In the genomic region with DNA sequence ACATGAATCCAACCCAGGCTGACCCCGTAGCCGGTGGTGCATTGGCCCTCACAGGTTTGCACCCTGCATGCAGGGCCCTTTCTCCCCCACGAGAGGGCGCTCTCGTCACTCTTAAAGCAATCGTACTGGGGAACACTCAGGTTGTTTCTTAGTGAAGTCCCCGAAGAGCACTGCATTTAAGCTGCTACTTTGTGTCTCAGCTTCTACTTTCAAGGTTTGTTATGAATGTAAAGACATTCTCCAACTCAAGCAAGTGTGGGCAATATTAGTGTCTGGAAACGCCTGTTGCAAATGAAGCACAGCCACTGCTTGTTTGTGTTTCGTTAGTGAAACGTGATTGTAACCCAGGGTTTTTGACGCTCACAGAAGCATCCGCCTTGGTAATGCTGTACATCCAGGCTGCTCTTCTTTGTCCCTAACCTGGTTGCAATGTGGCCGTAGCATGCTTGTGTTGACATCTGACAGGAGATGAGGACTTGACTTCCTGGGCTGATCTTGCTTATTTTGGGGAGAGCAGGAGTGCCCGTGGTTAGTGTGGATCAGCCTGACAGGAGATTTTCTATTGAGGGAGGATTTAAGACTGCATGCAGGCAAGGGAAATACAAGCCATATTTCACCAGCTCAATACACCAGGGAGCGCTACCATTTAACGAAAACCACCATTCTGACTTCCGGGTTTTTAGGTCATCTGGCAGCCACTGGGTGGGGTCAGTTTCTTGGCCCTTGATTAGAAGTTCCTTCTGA, we compare ENCODE assay signal across 8 cellular contexts.
A peak's percentile ranks its signal among the peaks of the same experiment; 100 is the strongest.
DNase-seq lines count a peak whose midpoint lies in the region; ATAC-seq and TF ChIP-seq lines count a peak whose summit lies in the region.

No MANE protein-coding gene starts in this region.

- H3K4me3 ChIP-seq in AG04449 (ENCODE audit: low read depth, low read length) (peak overlapping the region; percentile 53), mammary epithelial cell (replicated peaks in 1 of 3; ENCODE audit: insufficient read depth in 1 of 3, low read depth in 2 of 3, low read length in 3 of 3) (peak overlapping the region in 2 of 3 experiments; percentile 33 to 41)

- H3K79me2 ChIP-seq in mammary epithelial cell (ENCODE audit: insufficient read depth, low read length) = no peaks in the 10 kb centered on the region

- no peaks in the 10 kb centered on the region for H4K20me1 ChIP-seq in mammary epithelial cell (ENCODE audit: insufficient read depth, low read length)

- no peaks in the 10 kb centered on the region for H3K36me3 ChIP-seq in mammary epithelial cell (ENCODE audit: insufficient read depth, low read length)

- peaks cover 4% of the 10 kb centered on the region for H3K4me1 ChIP-seq in mammary epithelial cell (ENCODE audit: insufficient read depth, low read length)

- H3K4me2 ChIP-seq in mammary epithelial cell (ENCODE audit: insufficient read depth, low read depth, low read length) = peak overlapping the region; percentile 87

- no TSS peak for BruUV-seq in mammary epithelial cell (replicated peaks; lab: Mats Ljungman, UMichigan)

- CTCF ChIA-PET in AG04449 (lab: Yijun Ruan, JAX) (interaction anchor here (0.5 to 4.1 kb wide), 25 partner anchors 8 to 1464 kb away, joined by 3 to 107 read pairs (median 4); no protein-coding TSS in a partner anchor), mammary epithelial cell (lab: Charles Lee; ENCODE audit: low non-redundant PET) (interaction anchor here (0.6 to 0.8 kb wide), 2 partner anchors 85 to 339 kb away, joined by 3 to 7 read pairs; no protein-coding TSS in a partner anchor)

- in situ Hi-C loops in mammary epithelial cell (cut with MboI; ENCODE audit: low sequenced_read_pairs in 2 of 2) = loop anchor here (10.0 to 25.0 kb wide), 2 partner anchors 983 to 990 kb away; no protein-coding TSS in a partner anchor

- H3K9me3 ChIP-seq in mammary epithelial cell (replicated peaks; ENCODE audit: insufficient read depth, low read length) = no peaks in the 10 kb centered on the region

- dilution Hi-C loops in mammary epithelial cell (cut with HindIII; ENCODE audit: low sequenced_read_pairs) = no loop called here

- H3K27ac ChIP-seq in VCaP (peak overlapping the region; percentile 52), mammary epithelial cell (ENCODE audit: insufficient read depth, low read depth, low read length) (no peak overlapping the region)

- POLR2A ChIA-PET in AG04449 (lab: Yijun Ruan, JAX) = no interaction called here

- peak; percentile 95 for TF ChIP-seq CTCF in AG04449 (IDR thresholded peaks at IDR 0.05; ENCODE audit: insufficient read depth, low read length, missing control alignments)
- peak; percentile 90 for TF ChIP-seq CTCF in VCaP (conservative IDR thresholded peaks at IDR 0.05)
- peak; percentile 97 to 98 for TF ChIP-seq CTCF in mammary epithelial cell (conservative IDR thresholded peaks at IDR 0.05 in 1 of 2, IDR thresholded peaks at IDR 0.05 in 1 of 2; ENCODE audit: extremely low read depth in 1 of 2, insufficient read depth in 1 of 2, low read depth in 1 of 2, low read length in 2 of 2)

- intact Hi-C loops in mammary epithelial cell (cut with micrococcal nuclease) = loop anchor here (1.0 to 10.0 kb wide), 9 partner anchors 120 to 1958 kb away; no protein-coding TSS in a partner anchor

- no peaks in the 10 kb centered on the region for H3K27me3 ChIP-seq in mammary epithelial cell (ENCODE audit: insufficient read depth, low read length)

- H3K9ac ChIP-seq in mammary epithelial cell (ENCODE audit: insufficient read depth, low read length) = no peak overlapping the region

- H2AFZ ChIP-seq in mammary epithelial cell (ENCODE audit: low read depth, low read length) = peak overlapping the region; percentile 87

- ATAC-seq in GM18858 (IDR thresholded peaks at IDR 0.05; ENCODE audit: unreplicated experiment) = peak; percentile 97
- peak; percentile 98 for ATAC-seq in HG03095 (IDR thresholded peaks at IDR 0.05; ENCODE audit: unreplicated experiment)

- WGBS in mammary epithelial cell (ENCODE audit: low coverage, missing lambda C conversion rate) = 18% methylated on average over 17 of the region's 17 CpGs

- DNase-seq in AG04449 (ENCODE audit: low read depth, low spot score) = peak; percentile 5
- DNase-seq in NCI-H2107 (lab: John Stamatoyannopoulos, UW) = peak; percentile 81
- peak; percentile 55 for DNase-seq in mammary epithelial cell
- DNase-seq in iris pigment epithelial cell (ENCODE audit: low read depth) = peak; percentile 71
- peak; percentile 74 for DNase-seq in stimulated activated CD4-positive, alpha-beta T cell treated with anti-CD3 and anti-CD28 coated beads, Interleukin-12 subunit alpha, Interleukin-12 subunit beta, amount 100 ng/mL, for 4 hours

Comparison
In these comparisons a context has a peak if more than half of its experiments do, and no peak if none do; other contexts are left out.
1. DNase-seq: peak in every context shown above with its lines; median percentile 81 in NCI-H2107; 74 in stimulated activated CD4-positive, alpha-beta T cell treated with anti-CD3 and anti-CD28 coated beads, Interleukin-12 subunit alpha, Interleukin-12 subunit beta, amount 100 ng/mL, for 4 hours; 71 in iris pigment epithelial cell; 55 in mammary epithelial cell; 5 in AG04449.